In genomic region chr2:73210696-73211095, GRCh38 we compare ENCODE assay signal across 24 cellular contexts. TPM values are rescaled to one million over a fixed set of nuclear protein-coding genes. Genes with fewer than 3 reads are reported as not detected.
DNase-seq lines count a peak whose midpoint lies in the region; ATAC-seq, FAIRE-seq and TF ChIP-seq lines count a peak whose summit lies in the region.
"Had no signal": no experiment of that assay in that cellular context is flagged by ENCODE, and none has a peak within 500 bp of the region (broad histone marks: within the 10 kb centered on the region; RNA-seq: fewer than 3 reads in every experiment).

No MANE protein-coding gene starts in this region.

- intact Hi-C loops in K562 (cut with micrococcal nuclease) (no loop called here), spleen (cut with DNase I; ENCODE audit: low total_unique reads) (no loop called here)

- BruUV-seq in K562 (replicated peaks; lab: Mats Ljungman, UMichigan) = no TSS peak

- H3K9me3 Mint-ChIP-seq in chondrocyte (ENCODE audit: low read depth) = no peaks in the 10 kb centered on the region
- H3K9me3 Mint-ChIP-seq: CD14-positive monocyte; CD4-positive, alpha-beta memory T cell; CD4-positive, CD25-positive, alpha-beta regulatory T cell; CD8-positive, alpha-beta memory T cell had no signal

- CTCF ChIA-PET in K562 (lab: Yijun Ruan, JAX; ENCODE audit: low intra/inter-chr PET ratio) = no interaction called here

- H3K27me3 ChIP-seq in K562 (ENCODE audit: control insufficient read depth in 2 of 2, insufficient read depth in 2 of 2, low read length in 2 of 2) (peaks cover 0 to 6% of the 10 kb centered on the region in 2 experiments; a peak in 2 of 5 replicates), spleen (replicated peaks in 1 of 7) (peaks cover 0 to 19% (median 0%) of the 10 kb centered on the region in 7 donors)
- H3K27me3 ChIP-seq: BLaER1 had no signal

- POLR2A ChIA-PET in K562 (lab: Yijun Ruan, JAX) = interaction anchor here (0.6 kb wide), 1 partner anchor 139 kb away, joined by 3 read pairs; the partner anchor contains the start of gene SFXN5

- no peak overlapping the region for H3K4me2 ChIP-seq in K562 (ENCODE audit: insufficient read depth, low read length)
- H3K4me2 ChIP-seq: BLaER1 had no signal

- 61% methylated on average over 6 of the region's 6 CpGs for WGBS in K562 (ENCODE audit: insufficient coverage, low coverage, missing lambda C conversion rate)
- 79 to 95% (median 91%) methylated on average over 3 to 6 of the region's 6 CpGs for WGBS in spleen, 5 donors

- H2AFZ ChIP-seq in K562 (ENCODE audit: low read depth, low read length) = 0 out of 2 replicates have a peak overlapping the region, but pooled peaks have one; percentile 75

- no peaks in the 10 kb centered on the region for H3K36me3 Mint-ChIP-seq in chondrocyte (ENCODE audit: low read depth)
- H3K36me3 Mint-ChIP-seq: CD14-positive monocyte had no signal

- H3K79me2 ChIP-seq in K562 (ENCODE audit: control insufficient read depth, insufficient read depth, low read length) = peaks cover 16% of the 10 kb centered on the region

- in situ Hi-C loops in K562 (cut with MboI) = no loop called here

- H3K9me3 ChIP-seq in K562 (replicated peaks; ENCODE audit: control insufficient read depth, insufficient read depth, low read depth, low read length) (no peaks in the 10 kb centered on the region), spleen (no peaks in the 10 kb centered on the region)
- H3K9me3 ChIP-seq: BE2C, BLaER1 had no signal

- no peak for TF ChIP-seq RAD21 in K562 (CRISPR knock-in tag; conservative IDR thresholded peaks at IDR 0.05 in 1 of 2, IDR thresholded peaks at IDR 0.05 in 1 of 2)

- no peak for TF ChIP-seq EP300 in K562 (IDR thresholded peaks at IDR 0.05; ENCODE audit: low read length)

- H3K9me1 ChIP-seq in K562 (ENCODE audit: control insufficient read depth, insufficient read depth, low read length) = no peaks in the 10 kb centered on the region

- H3K4me3 ChIP-seq in K562 (no peak overlapping the region), spleen (no peak overlapping the region)
- H3K4me3 ChIP-seq: BLaER1 had no signal

- H3K4me3 Mint-ChIP-seq in chondrocyte (ENCODE audit: unreplicated experiment) = no peak overlapping the region
- H3K4me3 Mint-ChIP-seq: CD14-positive monocyte; CD4-positive, alpha-beta memory T cell; CD8-positive, alpha-beta memory T cell had no signal

- H4K20me1 ChIP-seq in K562 (replicated peaks; ENCODE audit: control insufficient read depth, insufficient read depth, low read length) = no peaks in the 10 kb centered on the region
- H4K20me1 ChIP-seq: BLaER1 had no signal

- H3K27ac Mint-ChIP-seq in chondrocyte (ENCODE audit: unreplicated experiment) = no peak overlapping the region
- H3K27ac Mint-ChIP-seq: CD14-positive monocyte; CD4-positive, alpha-beta memory T cell; CD8-positive, alpha-beta memory T cell had no signal

- H3K4me1 Mint-ChIP-seq in chondrocyte (ENCODE audit: low read depth) = peaks cover 39% of the 10 kb centered on the region

- ATAC-seq in K562 (no peak), GM18520 (IDR thresholded peaks at IDR 0.05; ENCODE audit: unreplicated experiment) (no peak)

- TF ChIP-seq CTCF in K562 (IDR thresholded peaks at IDR 0.05 in 2 of 3, conservative IDR thresholded peaks at IDR 0.05 in 1 of 3; ENCODE audit: insufficient read depth in 2 of 3, low read depth in 1 of 3, low read length in 3 of 3) = no peak
- no peak for TF ChIP-seq CTCF in chondrocyte (IDR thresholded peaks at IDR 0.05)
- no peak for TF ChIP-seq CTCF in spleen (IDR thresholded peaks at IDR 0.05 in 8 of 11, conservative IDR thresholded peaks at IDR 0.05 in 3 of 11)

- TF ChIP-seq POLR2A in K562 (conservative IDR thresholded peaks at IDR 0.05) (no peak), spleen (IDR thresholded peaks at IDR 0.05) (no peak)

- H3K4me1 ChIP-seq in K562 (replicated peaks in 1 of 2; ENCODE audit: control insufficient read depth in 2 of 2, insufficient read depth in 2 of 2, low read length in 2 of 2) = peaks cover 15 to 23% of the 10 kb centered on the region in 2 experiments; a peak in 4 of 5 replicates
- H3K4me1 ChIP-seq in spleen = peaks cover 20 to 37% (median 31%) of the 10 kb centered on the region in 6 donors
- H3K4me1 ChIP-seq: BE2C had no signal

- no peak overlapping the region for H3K27ac ChIP-seq in K562 (ENCODE audit: extremely low read depth, low read depth, low read length)
- H3K27ac ChIP-seq in spleen = no peak overlapping the region
- H3K27ac ChIP-seq: BLaER1 had no signal

- DNase-seq in K562 (ENCODE audit: extremely low read depth in 1 of 4, low spot score in 3 of 4) (no peak), chondrocyte (ENCODE audit: low spot score) (peak; percentile 54), spleen (peak; percentile 52), HuH-7 (ENCODE audit: low spot score) (no peak)
- DNase-seq: 8988T; ACHN; BE2C; C1 segment of cervical spinal cord; CD4-positive, alpha-beta memory T cell; CD4-positive, CD25-positive, alpha-beta regulatory T cell; CD8-positive, alpha-beta memory T cell; COR-L47; DMS 273 treated with DMSO at 0.1 percent for 48 hours; DMS153; DMS53; DMS79 treated with DMSO at 0.1 percent for 48 hours; GF-D8 had no signal

- H3K36me3 ChIP-seq in K562 (ENCODE audit: control insufficient read depth, insufficient read depth, low read length) (no peaks in the 10 kb centered on the region), spleen (no peaks in the 10 kb centered on the region)
- H3K36me3 ChIP-seq: BE2C, BLaER1 had no signal

- no peak for FAIRE-seq in K562 (lab: Jason Lieb, UNC)
- FAIRE-seq: A204.1, G401.6, GM12891 had no signal

- H3K27me3 Mint-ChIP-seq in chondrocyte (ENCODE audit: low read depth) = peaks cover 19% of the 10 kb centered on the region

- H3K9ac ChIP-seq in K562 (ENCODE audit: insufficient read depth in 1 of 2, low read depth in 2 of 2, low read length in 2 of 2) = peak overlapping the region in 1 of 2 experiments; percentile 33; a peak in 1 of 4 replicates
- H3K9ac ChIP-seq: BLaER1 had no signal

RNA-seq across cellular contexts. Expression of gene SMYD5, which starts 3.3 kb away (rescaled TPM):
- total RNA-seq in K562 (2011; cell fraction: chromatin; rRNA removed; ENCODE audit: low replicate concordance) = 42.1 and 110 TPM in 2 replicates
- total RNA-seq in K562 (2011; cell fraction: nucleolus; rRNA removed) = 65.9 and 71.5 TPM in 2 replicates
- total RNA-seq in K562 (2011; cell fraction: nucleoplasm; rRNA removed) = 61.0 and 61.4 TPM in 2 replicates
- total RNA-seq in K562 (2014; rRNA removed) (32.0 and 39.5 TPM in 2 replicates), K562 (2014; rRNA removed; fragmentation: Illumina TruSeq; extraction: Trizol) (27.8 and 30.7 TPM in 2 replicates), K562 (2015; rRNA removed; fragmentation: Illumina TruSeq; extraction: Trizol) (34.7 and 37.2 TPM in 2 replicates), K562 (2021) (43.4 and 44.4 TPM in 2 replicates), chondrocyte (10.0 to 12.6 TPM (median 11.7 TPM) in 3 replicates), spleen (10 to 100 TPM; 12.3 to 27.1 (median 17.8) TPM)
- polyA plus RNA-seq in K562 (2011; rRNA removed) (32.8 and 46.7 TPM in 2 replicates), K562 (2014; fragmentation: Illumina TruSeq; extraction: Trizol) (49.9 and 56.8 TPM in 2 replicates), K562 (2014; fragmentation: Nextera tagmentation; extraction: Ambion mirVana) (10 to 100 TPM; 11.4 to 20.8 TPM), K562 (2014; rRNA removed) (31.7 and 51.6 TPM in 2 replicates), spleen (10 to 100 TPM; 14.6 to 22.7 (median 17.8) TPM)
- 31.4 and 48.2 TPM in 2 replicates for polyA plus RNA-seq in K562 (2011; cell fraction: cytosol; rRNA removed)
- polyA plus RNA-seq in K562 (2011; cell fraction: nucleus; rRNA removed) = 43.5 and 96.9 TPM in 2 replicates
- polyA plus RNA-seq in K562 (2012) = 30.6 and 31.1 TPM in 2 replicates
- polyA minus RNA-seq in K562 (2011; rRNA and poly(A)+ RNA removed) = 19.6 and 36.4 TPM in 2 replicates
- 9.3 and 21.5 TPM in 2 replicates for polyA minus RNA-seq in K562 (2011; cell fraction: cytosol; rRNA and poly(A)+ RNA removed)
- 23.3 and 27.6 TPM in 2 replicates for polyA minus RNA-seq in K562 (2011; cell fraction: nucleus; rRNA and poly(A)+ RNA removed)

RNA-seq across cellular contexts. Expression of gene NOTO, which starts 8.3 kb away (rescaled TPM):
- total RNA-seq in K562 (2011; cell fraction: chromatin; rRNA removed; ENCODE audit: low replicate concordance) = not detected in 2 replicates
- total RNA-seq in K562 (2011; cell fraction: nucleolus; rRNA removed) = not detected in 2 replicates
- not detected in 2 replicates for total RNA-seq in K562 (2011; cell fraction: nucleoplasm; rRNA removed)
- not detected in 2 replicates for total RNA-seq in K562 (2014; rRNA removed)
- total RNA-seq in K562 (2014; rRNA removed; fragmentation: Illumina TruSeq; extraction: Trizol) = not detected in 2 replicates
- total RNA-seq in K562 (2015; rRNA removed; fragmentation: Illumina TruSeq; extraction: Trizol) = not detected in 2 replicates
- total RNA-seq in K562 (2021) = not detected in 2 replicates
- polyA plus RNA-seq in K562 (2011; rRNA removed) = not detected in 2 replicates
- not detected in 2 replicates for polyA plus RNA-seq in K562 (2011; cell fraction: cytosol; rRNA removed)
- not detected in 2 replicates for polyA plus RNA-seq in K562 (2011; cell fraction: nucleus; rRNA removed)
- polyA plus RNA-seq in K562 (2012) = not detected in 2 replicates
- polyA plus RNA-seq in K562 (2014; fragmentation: Illumina TruSeq; extraction: Trizol) = not detected in 2 replicates
- not detected for polyA plus RNA-seq in K562 (2014; fragmentation: Nextera tagmentation; extraction: Ambion mirVana)
- polyA plus RNA-seq in K562 (2014; rRNA removed) = not detected in 2 replicates
- not detected in 2 replicates for polyA minus RNA-seq in K562 (2011; rRNA and poly(A)+ RNA removed)
- polyA minus RNA-seq in K562 (2011; cell fraction: cytosol; rRNA and poly(A)+ RNA removed) = not detected in 2 replicates
- polyA minus RNA-seq in K562 (2011; cell fraction: nucleus; rRNA and poly(A)+ RNA removed) = not detected in 2 replicates
- total RNA-seq in chondrocyte = not detected in 3 replicates
- not detected for total RNA-seq in spleen
- polyA plus RNA-seq in spleen = not detected
- total RNA-seq: CD4-positive, alpha-beta memory T cell; CD4-positive, CD25-positive, alpha-beta regulatory T cell; CD8-positive, alpha-beta memory T cell had no signal
- polyA plus RNA-seq: AG04450; CD14-positive monocyte; CD4-positive, alpha-beta memory T cell; CD4-positive, CD25-positive, alpha-beta regulatory T cell; CD8-positive, alpha-beta memory T cell had no signal

RNA-seq across cellular contexts. Expression of gene PRADC1, which starts 22.3 kb away (rescaled TPM):
- total RNA-seq in K562 (2011; cell fraction: chromatin; rRNA removed; ENCODE audit: low replicate concordance) = 11.4 and 34.2 TPM in 2 replicates
- 47.5 and 50.4 TPM in 2 replicates for total RNA-seq in K562 (2011; cell fraction: nucleolus; rRNA removed)
- 38.3 and 45.1 TPM in 2 replicates for total RNA-seq in K562 (2011; cell fraction: nucleoplasm; rRNA removed)
- total RNA-seq in K562 (2014; rRNA removed) (43.1 and 47.4 TPM in 2 replicates), K562 (2014; rRNA removed; fragmentation: Illumina TruSeq; extraction: Trizol) (26.1 and 32.9 TPM in 2 replicates), K562 (2015; rRNA removed; fragmentation: Illumina TruSeq; extraction: Trizol) (33.8 and 33.9 TPM in 2 replicates), K562 (2021) (36.3 and 41.2 TPM in 2 replicates), chondrocyte (21.7 to 32.4 TPM (median 23.0 TPM) in 3 replicates), spleen (10 to 100 TPM; 12.8 to 27.1 (median 22.8) TPM)
- polyA plus RNA-seq in K562 (2011; rRNA removed) (23.3 and 34.2 TPM in 2 replicates), K562 (2014; fragmentation: Illumina TruSeq; extraction: Trizol) (36.1 and 38.5 TPM in 2 replicates), K562 (2014; fragmentation: Nextera tagmentation; extraction: Ambion mirVana) (10 to 100 TPM in 1 of 2 experiments, 1 to 10 TPM in 1; 7.3 to 10.7 TPM), K562 (2014; rRNA removed) (40.9 and 43.1 TPM in 2 replicates), spleen (10 to 100 TPM; 10.4 to 29.5 (median 21.0) TPM)
- polyA plus RNA-seq in K562 (2011; cell fraction: cytosol; rRNA removed) = 27.5 and 84.8 TPM in 2 replicates
- 13.6 and 23.0 TPM in 2 replicates for polyA plus RNA-seq in K562 (2011; cell fraction: nucleus; rRNA removed)
- 34.4 and 39.4 TPM in 2 replicates for polyA plus RNA-seq in K562 (2012)
- polyA minus RNA-seq in K562 (2011; rRNA and poly(A)+ RNA removed) = 9.2 and 20.3 TPM in 2 replicates
- 9.3 and 18.8 TPM in 2 replicates for polyA minus RNA-seq in K562 (2011; cell fraction: cytosol; rRNA and poly(A)+ RNA removed)
- polyA minus RNA-seq in K562 (2011; cell fraction: nucleus; rRNA and poly(A)+ RNA removed) = 6.7 and 7.3 TPM in 2 replicates

RNA-seq across cellular contexts. Expression of gene CCT7, which starts 23.4 kb away (rescaled TPM):
- total RNA-seq in K562 (2011; cell fraction: chromatin; rRNA removed; ENCODE audit: low replicate concordance) = 147 and 196 TPM in 2 replicates
- total RNA-seq in K562 (2011; cell fraction: nucleolus; rRNA removed) = 171 and 174 TPM in 2 replicates
- 140 and 154 TPM in 2 replicates for total RNA-seq in K562 (2011; cell fraction: nucleoplasm; rRNA removed)
- total RNA-seq in K562 (2014; rRNA removed) (638 and 695 TPM in 2 replicates), K562 (2014; rRNA removed; fragmentation: Illumina TruSeq; extraction: Trizol) (579 and 592 TPM in 2 replicates), K562 (2015; rRNA removed; fragmentation: Illumina TruSeq; extraction: Trizol) (599 and 679 TPM in 2 replicates), K562 (2021) (647 and 659 TPM in 2 replicates), chondrocyte (182 to 214 TPM (median 192 TPM) in 3 replicates), spleen (100 to 1,000 TPM; 122 to 184 (median 148) TPM)
- polyA plus RNA-seq in K562 (2011; rRNA removed) (366 and 847 TPM in 2 replicates), K562 (2014; fragmentation: Illumina TruSeq; extraction: Trizol) (833 and 856 TPM in 2 replicates), K562 (2014; fragmentation: Nextera tagmentation; extraction: Ambion mirVana) (100 to 1,000 TPM; 326 to 587 TPM), K562 (2014; rRNA removed) (625 and 697 TPM in 2 replicates), spleen (100 to 1,000 TPM; 112 to 165 (median 152) TPM)
- 404 and 796 TPM in 2 replicates for polyA plus RNA-seq in K562 (2011; cell fraction: cytosol; rRNA removed)
- polyA plus RNA-seq in K562 (2011; cell fraction: nucleus; rRNA removed) = 126 and 224 TPM in 2 replicates
- polyA plus RNA-seq in K562 (2012) = 329 and 1,243 TPM in 2 replicates
- polyA minus RNA-seq in K562 (2011; rRNA and poly(A)+ RNA removed) = 536 and 870 TPM in 2 replicates
- polyA minus RNA-seq in K562 (2011; cell fraction: cytosol; rRNA and poly(A)+ RNA removed) = 230 and 274 TPM in 2 replicates
- 90.9 and 94.3 TPM in 2 replicates for polyA minus RNA-seq in K562 (2011; cell fraction: nucleus; rRNA and poly(A)+ RNA removed)

Comparison
In these comparisons a context has a peak if more than half of its experiments do, and no peak if none do; other contexts are left out.
1. DNase-seq: peak in chondrocyte (single experiment) and spleen (single experiment); none in K562 (0 of 4) and HuH-7 (single experiment).